24 cellular contexts compared by ENCODE assay signal in the genomic region with DNA sequence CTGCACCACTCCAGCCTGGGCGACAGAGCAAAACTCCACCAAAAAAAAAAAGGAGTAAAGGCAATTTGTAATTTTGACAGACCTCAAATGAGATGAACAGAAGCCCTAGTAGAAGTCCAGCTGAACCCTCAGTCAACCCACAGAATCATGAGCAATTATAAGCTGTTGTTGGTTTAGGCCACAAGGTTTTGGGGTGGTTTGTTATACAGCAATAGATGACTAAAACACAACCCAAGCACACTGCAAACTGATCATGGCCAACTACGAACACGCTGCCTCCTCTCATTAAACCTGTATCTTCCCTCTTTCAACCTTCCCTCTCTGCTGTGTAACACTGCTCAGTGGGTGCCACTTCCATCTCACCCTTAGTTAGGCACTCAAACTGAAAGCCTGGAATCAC. TPM values are rescaled to one million over a fixed set of nuclear protein-coding genes. Genes with fewer than 3 reads are reported as not detected.
DNase-seq lines count a peak whose midpoint lies in the region; ATAC-seq and TF ChIP-seq lines count a peak whose summit lies in the region.
"Had no signal": no experiment of that assay in that cellular context is flagged by ENCODE, and none has a peak within 500 bp of the region (broad histone marks: within the 10 kb centered on the region; RNA-seq: fewer than 3 reads in every experiment).

No MANE protein-coding gene starts in this region.

- peaks cover 4% of the 10 kb centered on the region for H3K36me3 Mint-ChIP-seq in activated naive CD8-positive, alpha-beta T cell
- peaks cover 13% of the 10 kb centered on the region for H3K36me3 Mint-ChIP-seq in activated naive CD8-positive, alpha-beta T cell treated with anti-CD3 and anti-CD28 coated beads for 36 hours
- peaks cover 6% of the 10 kb centered on the region for H3K36me3 Mint-ChIP-seq in T-cell
- H3K36me3 Mint-ChIP-seq in activated naive CD8-positive, alpha-beta T cell treated with anti-CD3 and anti-CD28 coated beads, Interleukin-2, amount 50 U/mL, for 24 hours (ENCODE audit: low read depth), result peaks cover 12% of the 10 kb centered on the region
- H3K36me3 Mint-ChIP-seq: natural killer cell treated with Interleukin-12 subunit alpha and Interleukin-12 subunit beta and Interleukin-15 and Interleukin-18, amount 100 ng/mL, for 72 hours had no signal

- POLR2A ChIA-PET in T-cell (lab: Charles Lee), result interaction anchor here (0.8 to 1.0 kb wide), 2 partner anchors 17 to 25 kb away, joined by 6 to 20 read pairs; no protein-coding TSS in a partner anchor

- 97% methylated on average over 3 of the region's 3 CpGs for WGBS in thymus
- 82 to 100% methylated on average over 3 of the region's 3 CpGs for WGBS in thyroid gland, 2 donors

- no peaks in the 10 kb centered on the region for H3K27me3 Mint-ChIP-seq in activated naive CD8-positive, alpha-beta T cell
- H3K27me3 Mint-ChIP-seq in activated naive CD8-positive, alpha-beta T cell treated with anti-CD3 and anti-CD28 coated beads for 36 hours, result no peaks in the 10 kb centered on the region
- no peaks in the 10 kb centered on the region for H3K27me3 Mint-ChIP-seq in T-cell
- H3K27me3 Mint-ChIP-seq in activated naive CD8-positive, alpha-beta T cell treated with anti-CD3 and anti-CD28 coated beads, Interleukin-2, amount 50 U/mL, for 24 hours, result no peaks in the 10 kb centered on the region
- H3K27me3 Mint-ChIP-seq: natural killer cell treated with Interleukin-12 subunit alpha and Interleukin-12 subunit beta and Interleukin-15 and Interleukin-18, amount 100 ng/mL, for 72 hours had no signal

- no peaks in the 10 kb centered on the region for H3K27me3 ChIP-seq in thymus (ENCODE audit: control insufficient read depth, insufficient read depth)
- no peaks in the 10 kb centered on the region for H3K27me3 ChIP-seq in thyroid gland
- H3K27me3 ChIP-seq: gastrocnemius medialis, upper lobe of right lung had no signal

- H3K4me1 Mint-ChIP-seq in activated naive CD8-positive, alpha-beta T cell (ENCODE audit: low read depth), result peaks cover 19% of the 10 kb centered on the region
- peaks cover 18% of the 10 kb centered on the region for H3K4me1 Mint-ChIP-seq in activated naive CD8-positive, alpha-beta T cell treated with anti-CD3 and anti-CD28 coated beads for 36 hours
- peaks cover 0 to 20% (median 0%) of the 10 kb centered on the region in 3 donors for H3K4me1 Mint-ChIP-seq in T-cell
- no peaks in the 10 kb centered on the region for H3K4me1 Mint-ChIP-seq in activated naive CD8-positive, alpha-beta T cell treated with anti-CD3 and anti-CD28 coated beads, Interleukin-2, amount 50 U/mL, for 24 hours

- ATAC-seq in T-cell (replicated peaks in 1 of 4) (no peak), HG03139 (IDR thresholded peaks at IDR 0.05; ENCODE audit: unreplicated experiment) (no peak)
- peak; percentile 33 for ATAC-seq in activated naive CD8-positive, alpha-beta T cell treated with anti-CD3 and anti-CD28 coated beads, Interleukin-2, amount 50 U/mL, for 24 hours
- ATAC-seq: gastrocnemius medialis, HepG2, PC-3, upper lobe of right lung had no signal

- H3K4me3 ChIP-seq in thymus (ENCODE audit: low read length), result no peak overlapping the region
- H3K4me3 ChIP-seq in thyroid gland (replicated peaks in 1 of 3), result no peak overlapping the region
- H3K4me3 ChIP-seq: gastrocnemius medialis, GM23248, SK-N-MC, upper lobe of right lung had no signal

- TF ChIP-seq CTCF in thyroid gland (IDR thresholded peaks at IDR 0.05), result no peak

- no peak for TF ChIP-seq POLR2A in thyroid gland (IDR thresholded peaks at IDR 0.05)

- no peaks in the 10 kb centered on the region for H3K9me3 Mint-ChIP-seq in activated naive CD8-positive, alpha-beta T cell (ENCODE audit: low read depth)
- peaks cover 5% of the 10 kb centered on the region for H3K9me3 Mint-ChIP-seq in activated naive CD8-positive, alpha-beta T cell treated with anti-CD3 and anti-CD28 coated beads for 36 hours
- no peaks in the 10 kb centered on the region for H3K9me3 Mint-ChIP-seq in T-cell
- no peaks in the 10 kb centered on the region for H3K9me3 Mint-ChIP-seq in activated naive CD8-positive, alpha-beta T cell treated with anti-CD3 and anti-CD28 coated beads, Interleukin-2, amount 50 U/mL, for 24 hours
- H3K9me3 Mint-ChIP-seq: natural killer cell treated with Interleukin-12 subunit alpha and Interleukin-12 subunit beta and Interleukin-15 and Interleukin-18, amount 100 ng/mL, for 72 hours; T-helper 1 cell treated with Interleukin-12 subunit alpha and Interleukin-12 subunit beta and Interleukin-4 antibody, amounts not matched to agents 30 μg/mL and 1 μg/mL, for 36 hours had no signal

- intact Hi-C loops in thyroid gland (cut with DNase I), result no loop called here

- no peak overlapping the region for H3K27ac Mint-ChIP-seq in activated naive CD8-positive, alpha-beta T cell
- H3K27ac Mint-ChIP-seq in activated naive CD8-positive, alpha-beta T cell treated with anti-CD3 and anti-CD28 coated beads for 36 hours, result no peak overlapping the region
- peak overlapping the region; percentile 36 to 63 for H3K27ac Mint-ChIP-seq in T-cell
- H3K27ac Mint-ChIP-seq in activated naive CD8-positive, alpha-beta T cell treated with anti-CD3 and anti-CD28 coated beads, Interleukin-2, amount 50 U/mL, for 24 hours, result peak overlapping the region; percentile 61
- H3K27ac Mint-ChIP-seq: natural killer cell treated with Interleukin-12 subunit alpha and Interleukin-12 subunit beta and Interleukin-15 and Interleukin-18, amount 100 ng/mL, for 72 hours; T-helper 1 cell treated with Interleukin-12 subunit alpha and Interleukin-12 subunit beta and Interleukin-4 antibody, amounts not matched to agents 30 μg/mL and 1 μg/mL, for 36 hours had no signal

- H3K36me3 ChIP-seq in thymus (ENCODE audit: control insufficient read depth, insufficient read depth) (no peaks in the 10 kb centered on the region), thyroid gland (no peaks in the 10 kb centered on the region)
- H3K36me3 ChIP-seq: gastrocnemius medialis, upper lobe of right lung had no signal

- H3K27ac ChIP-seq in thymus (ENCODE audit: low read depth), result peak overlapping the region; percentile 20
- H3K27ac ChIP-seq in thyroid gland, result no peak overlapping the region
- H3K27ac ChIP-seq: gastrocnemius medialis, GM23248, SK-N-MC, upper lobe of right lung had no signal

- H3K4me3 Mint-ChIP-seq in activated naive CD8-positive, alpha-beta T cell, result peak overlapping the region; percentile 54
- H3K4me3 Mint-ChIP-seq in activated naive CD8-positive, alpha-beta T cell treated with anti-CD3 and anti-CD28 coated beads for 36 hours, result no peak overlapping the region
- no peak overlapping the region for H3K4me3 Mint-ChIP-seq in T-cell
- no peak overlapping the region for H3K4me3 Mint-ChIP-seq in activated naive CD8-positive, alpha-beta T cell treated with anti-CD3 and anti-CD28 coated beads, Interleukin-2, amount 50 U/mL, for 24 hours
- H3K4me3 Mint-ChIP-seq: CD14-positive monocyte; natural killer cell treated with Interleukin-12 subunit alpha and Interleukin-12 subunit beta and Interleukin-15 and Interleukin-18, amount 100 ng/mL, for 72 hours; T-helper 1 cell treated with Interleukin-12 subunit alpha and Interleukin-12 subunit beta and Interleukin-4 antibody, amounts not matched to agents 30 μg/mL and 1 μg/mL, for 36 hours had no signal

- no peak for DNase-seq in activated naive CD8-positive, alpha-beta T cell treated with anti-CD3 and anti-CD28 coated beads for 36 hours
- DNase-seq in T-cell, result no peak
- no peak for DNase-seq in activated naive CD8-positive, alpha-beta T cell treated with anti-CD3 and anti-CD28 coated beads, Interleukin-2, amount 50 U/mL, for 24 hours
- no peak for DNase-seq in thyroid gland
- DNase-seq: activated effector memory CD4-positive, alpha-beta T cell treated with Interleukin-2 at 50 U/mL for 16 hours; amygdala; gastrocnemius medialis; GM23248; Kasumi-1; NCI-H1417 treated with DMSO at 0.1 percent for 48 hours; NCI-H2081; NCI-H2227 treated with DMSO at 0.1 percent for 48 hours; NCI-H526; PC-3; stimulated activated CD4-positive, alpha-beta T cell treated with anti-CD3 and anti-CD28 coated beads, Interleukin-4, amount 100 ng/mL, for 24 hours; upper lobe of right lung had no signal

- H3K4me1 ChIP-seq in thymus (ENCODE audit: control insufficient read depth, insufficient read depth, low read length) (peaks cover 19% of the 10 kb centered on the region), thyroid gland (peaks cover 54 to 81% of the 10 kb centered on the region in 2 donors)

- CTCF ChIA-PET in T-cell (lab: Charles Lee), result interaction anchor here in 1 of 2 donors (1.5 kb wide), 1 partner anchor 104 kb away, joined by 3 read pairs; no protein-coding TSS in a partner anchor

- H3K9me3 ChIP-seq in thymus (ENCODE audit: control insufficient read depth) (no peaks in the 10 kb centered on the region), thyroid gland (no peaks in the 10 kb centered on the region)
- H3K9me3 ChIP-seq: gastrocnemius medialis, upper lobe of right lung had no signal

RNA-seq across cellular contexts. Expression of gene AAK1, which starts 22.1 kb away (rescaled TPM):
- total RNA-seq in activated naive CD8-positive, alpha-beta T cell treated with anti-CD3 and anti-CD28 coated beads for 36 hours, result 10 to 100 TPM; 78.3 to 85.4 TPM
- total RNA-seq in T-cell, result 100 to 1,000 TPM; 170 to 283 (median 177) TPM
- polyA plus RNA-seq in thymus, result 26.6 TPM
- total RNA-seq in thyroid gland, result 100 to 1,000 TPM in 3 of 4 donors, 10 to 100 TPM in 1; 82.0 to 174 (median 144) TPM

Comparison
In these comparisons a context has a peak if more than half of its experiments do, and no peak if none do; other contexts are left out.
1. H3K27ac Mint-ChIP-seq: peak in T-cell (2 of 2) and activated naive CD8-positive, alpha-beta T cell treated with anti-CD3 and anti-CD28 coated beads, Interleukin-2, amount 50 U/mL, for 24 hours (single experiment); none in activated naive CD8-positive, alpha-beta T cell (single experiment) and activated naive CD8-positive, alpha-beta T cell treated with anti-CD3 and anti-CD28 coated beads for 36 hours (single experiment).